In genomic region chr1:119682141-119682540, GRCh38 we compare ENCODE assay signal across 5 cellular contexts.
"Had no signal": no experiment of that assay in that cellular context is flagged by ENCODE, and none has a peak within 500 bp of the region (broad histone marks: within the 10 kb centered on the region; RNA-seq: fewer than 3 reads in every experiment).

No MANE protein-coding gene starts in this region.

- ATAC-seq: GM23338, K562 had no signal

- H3K9me3 Mint-ChIP-seq: GM23338, H9 had no signal

- DNase-seq: H9, HCEC 1CT, IMR-90 had no signal

- H3K4me2 ChIP-seq: GM23338 had no signal

- H3K27ac Mint-ChIP-seq: GM23338, H9 had no signal

- H2AFZ ChIP-seq: GM23338 had no signal

- H3K4me3 ChIP-seq: GM23338, K562 had no signal
